8 cellular contexts compared by ENCODE assay signal in the genomic region with DNA sequence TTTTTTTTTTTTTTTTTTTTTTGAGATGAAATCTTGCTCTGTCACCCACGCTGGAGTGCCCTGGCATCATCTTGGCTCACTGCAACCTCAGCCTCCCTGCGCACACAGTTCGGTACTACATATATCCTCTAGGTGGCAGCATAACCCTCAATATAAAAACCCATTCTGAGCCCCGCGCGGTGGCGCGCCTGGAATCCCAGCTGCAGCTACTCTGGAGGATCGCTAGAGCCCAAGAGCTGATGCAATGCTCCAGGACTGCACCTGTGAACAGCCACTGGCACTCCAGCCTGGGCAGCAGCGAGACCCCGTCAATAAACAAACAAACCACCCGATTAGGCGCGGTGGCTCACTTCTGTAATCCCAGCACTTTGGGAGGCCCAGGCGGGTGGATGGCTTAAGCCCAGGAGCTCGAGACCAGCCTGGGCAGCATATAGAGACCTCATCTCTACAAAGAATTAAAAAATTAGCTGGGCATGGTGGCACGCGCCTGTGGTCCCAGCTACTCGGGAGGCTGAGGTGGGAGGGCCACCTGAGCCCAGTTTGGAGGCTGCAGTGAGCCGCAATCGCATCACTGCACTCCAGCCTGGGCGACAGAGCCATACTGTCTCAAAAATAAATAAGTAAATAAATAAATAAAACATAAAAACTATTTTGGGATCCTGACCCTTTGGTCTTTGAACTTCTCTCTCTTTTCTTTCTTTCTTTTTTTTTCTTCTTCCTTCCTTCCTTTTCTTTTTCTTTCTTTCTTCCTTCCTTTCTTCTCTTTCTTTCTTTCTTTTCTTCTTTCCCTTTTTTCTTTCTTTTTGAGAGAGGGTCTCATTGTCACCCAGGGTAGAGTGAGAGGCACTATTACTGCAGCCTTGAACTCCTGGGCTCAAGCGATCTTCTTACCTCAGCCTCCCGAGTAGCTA. TPM values are rescaled to one million over a fixed set of nuclear protein-coding genes. Genes with fewer than 3 reads are reported as not detected.
DNase-seq lines count a peak whose midpoint lies in the region; ATAC-seq and TF ChIP-seq lines count a peak whose summit lies in the region.

No MANE protein-coding gene starts in this region.

- WGBS in upper lobe of left lung, 2 donors: 34 to 47% methylated on average over 15 to 24 of the region's 24 CpGs

- CTCF ChIA-PET in activated naive CD4-positive, alpha-beta T cell treated with anti-CD3 and anti-CD28 coated beads, Interleukin-2, amount 10 ng/mL, durations not matched to agents 7 days and 5 days (lab: Charles Lee): interaction anchor here (0.7 to 3.9 kb wide), 16 partner anchors 8 to 312 kb away, joined by 3 to 31 read pairs (median 4); a partner anchor contains a TSS

- H3K4me3 Mint-ChIP-seq in activated naive CD4-positive, alpha-beta T cell treated with anti-CD3 and anti-CD28 coated beads, Interleukin-2, amount 10 ng/mL, durations not matched to agents 7 days and 5 days: no peak overlapping the region

- no peak overlapping the region for H3K27ac Mint-ChIP-seq in activated naive CD4-positive, alpha-beta T cell treated with anti-CD3 and anti-CD28 coated beads, Interleukin-2, amount 10 ng/mL, durations not matched to agents 7 days and 5 days

- H3K27ac ChIP-seq in parathyroid adenoma: no peak overlapping the region
- no peak overlapping the region for H3K27ac ChIP-seq in upper lobe of left lung

- H3K27me3 ChIP-seq in parathyroid adenoma (ENCODE audit: control insufficient read depth, insufficient read depth, low read length) (no peaks in the 10 kb centered on the region), upper lobe of left lung (no peaks in the 10 kb centered on the region)

- TF ChIP-seq CTCF in parathyroid adenoma (IDR thresholded peaks at IDR 0.05) (peak; percentile 72), upper lobe of left lung (IDR thresholded peaks at IDR 0.05) (peak; percentile 70 to 90 (median 82))

- ATAC-seq in HG02588 (IDR thresholded peaks at IDR 0.05; ENCODE audit: unreplicated experiment) (peak; percentile 80), SK-N-SH treated with all-trans-retinoic acid at 6 μM for 48 hours (peak; percentile 100), upper lobe of left lung (ENCODE audit: low FRiP score in 2 of 2) (peak; percentile 98)

- H3K9me3 ChIP-seq in ES-I3 (ENCODE audit: control insufficient read depth, insufficient read depth, low read length) (no peaks in the 10 kb centered on the region), parathyroid adenoma (ENCODE audit: control insufficient read depth, low read length) (no peaks in the 10 kb centered on the region), upper lobe of left lung (no peaks in the 10 kb centered on the region)

- H3K4me2 ChIP-seq in parathyroid adenoma (ENCODE audit: low read length): no peak overlapping the region

- TF ChIP-seq EP300 in upper lobe of left lung (IDR thresholded peaks at IDR 0.05): no peak

- H3K9ac ChIP-seq in ES-I3 (ENCODE audit: low read depth, low read length): peak overlapping the region; percentile 37; the same call in 1 of the 2 replicates
- H3K9ac ChIP-seq in parathyroid adenoma: no peak overlapping the region

- no peak overlapping the region for H3K4me3 ChIP-seq in parathyroid adenoma (ENCODE audit: low read depth, low read length)
- no peak overlapping the region for H3K4me3 ChIP-seq in upper lobe of left lung

- no peak for TF ChIP-seq POLR2A in upper lobe of left lung (IDR thresholded peaks at IDR 0.05)

- no peaks in the 10 kb centered on the region for H3K9me3 Mint-ChIP-seq in activated naive CD4-positive, alpha-beta T cell treated with anti-CD3 and anti-CD28 coated beads, Interleukin-2, amount 10 ng/mL, durations not matched to agents 7 days and 5 days

- peak overlapping the region; percentile 23 for H2AFZ ChIP-seq in parathyroid adenoma

- H3K36me3 Mint-ChIP-seq in activated naive CD4-positive, alpha-beta T cell treated with anti-CD3 and anti-CD28 coated beads, Interleukin-2, amount 10 ng/mL, durations not matched to agents 7 days and 5 days: no peaks in the 10 kb centered on the region

- DNase-seq in NCI-H1105 treated with DMSO at 0.1 percent for 48 hours (lab: John Stamatoyannopoulos, UW) (peak; percentile 95), globus pallidus (ENCODE audit: low spot score) (peak; percentile 92), upper lobe of left lung (peak; percentile 92 to 96)
- peak; percentile 80 for DNase-seq in activated naive CD4-positive, alpha-beta T cell treated with anti-CD3 and anti-CD28 coated beads, Interleukin-2, amount 10 ng/mL, durations not matched to agents 7 days and 5 days

- H3K36me3 ChIP-seq in ES-I3 (ENCODE audit: insufficient read depth, low read length) (no peaks in the 10 kb centered on the region), parathyroid adenoma (ENCODE audit: control insufficient read depth, insufficient read depth, low read length) (no peaks in the 10 kb centered on the region), upper lobe of left lung (no peaks in the 10 kb centered on the region)

- peaks cover 47% of the 10 kb centered on the region for H3K27me3 Mint-ChIP-seq in activated naive CD4-positive, alpha-beta T cell treated with anti-CD3 and anti-CD28 coated beads, Interleukin-2, amount 10 ng/mL, durations not matched to agents 7 days and 5 days

- H3K79me2 ChIP-seq in parathyroid adenoma: no peaks in the 10 kb centered on the region

- H3K4me1 Mint-ChIP-seq in activated naive CD4-positive, alpha-beta T cell treated with anti-CD3 and anti-CD28 coated beads, Interleukin-2, amount 10 ng/mL, durations not matched to agents 7 days and 5 days: peaks cover 7% of the 10 kb centered on the region

- H3K4me1 ChIP-seq in ES-I3 (ENCODE audit: insufficient read depth, low read length) (no peaks in the 10 kb centered on the region), parathyroid adenoma (no peaks in the 10 kb centered on the region), upper lobe of left lung (peaks cover 3 to 5% (median 4%) of the 10 kb centered on the region in 4 donors)

TF ChIP-seq in SK-N-SH treated with all-trans-retinoic acid at 6 μM for 48 hours, 23 proteins besides CTCF, POLR2A, EP300 and RAD21:
- TF ChIP-seq, protein P1, sequence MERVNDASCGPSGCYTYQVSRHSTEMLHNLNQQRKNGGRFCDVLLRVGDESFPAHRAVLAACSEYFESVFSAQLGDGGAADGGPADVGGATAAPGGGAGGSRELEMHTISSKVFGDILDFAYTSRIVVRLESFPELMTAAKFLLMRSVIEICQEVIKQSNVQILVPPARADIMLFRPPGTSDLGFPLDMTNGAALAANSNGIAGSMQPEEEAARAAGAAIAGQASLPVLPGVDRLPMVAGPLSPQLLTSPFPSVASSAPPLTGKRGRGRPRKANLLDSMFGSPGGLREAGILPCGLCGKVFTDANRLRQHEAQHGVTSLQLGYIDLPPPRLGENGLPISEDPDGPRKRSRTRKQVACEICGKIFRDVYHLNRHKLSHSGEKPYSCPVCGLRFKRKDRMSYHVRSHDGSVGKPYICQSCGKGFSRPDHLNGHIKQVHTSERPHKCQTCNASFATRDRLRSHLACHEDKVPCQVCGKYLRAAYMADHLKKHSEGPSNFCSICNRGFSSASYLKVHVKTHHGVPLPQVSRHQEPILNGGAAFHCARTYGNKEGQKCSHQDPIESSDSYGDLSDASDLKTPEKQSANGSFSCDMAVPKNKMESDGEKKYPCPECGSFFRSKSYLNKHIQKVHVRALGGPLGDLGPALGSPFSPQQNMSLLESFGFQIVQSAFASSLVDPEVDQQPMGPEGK (CRISPR knock-in tag; IDR thresholded peaks at IDR 0.05; ENCODE audit: borderline replicate concordance): no peak
TF ChIP-seq in SK-N-SH treated with all-trans-retinoic acid at 6 μM for 48 hours: peak in this region for 0.

RNA-seq across cellular contexts. Expression of a gene that starts 15.4 kb away (rescaled TPM):
- 10 to 100 TPM; 13.4 to 40.3 (median 30.6) TPM for total RNA-seq in upper lobe of left lung

RNA-seq across cellular contexts. Expression of a gene that starts 16.1 kb away (rescaled TPM):
- 10 to 100 TPM; 21.8 to 65.0 (median 33.9) TPM for total RNA-seq in upper lobe of left lung
